In genomic region chr3:50327943-50328691, GRCh38 we compare ENCODE assay signal across 1 cellular context.
TF ChIP-seq lines count a peak whose summit lies in the region.

TSS of gene TUSC2 (minus strand) at chr3:50328223. CDS start at chr3:50328099, 124 bp downstream.

TF ChIP-seq in Ishikawa, 13 proteins besides CTCF, POLR2A, EP300 and RAD21 (continued from another document):
- no peak for TF ChIP-seq REST (IDR thresholded peaks at IDR 0.05; ENCODE audit: low read depth)
- TF ChIP-seq YY1 (IDR thresholded peaks at IDR 0.05; ENCODE audit: low read depth) = 0 out of 2 replicates have a peak, but pooled peaks have one; percentile 63
TF ChIP-seq in Ishikawa: peak in this region for 6.
